Comparison of ENCODE assay signal across 13 cellular contexts in genomic region chr2:128746356-128746755, GRCh38.
A peak's percentile ranks its signal among the peaks of the same experiment; 100 is the strongest.
DNase-seq lines count a peak whose midpoint lies in the region; ATAC-seq, FAIRE-seq and TF ChIP-seq lines count a peak whose summit lies in the region.
"Had no signal": no experiment of that assay in that cellular context is flagged by ENCODE, and none has a peak within 500 bp of the region (broad histone marks: within the 10 kb centered on the region; RNA-seq: fewer than 3 reads in every experiment).

No MANE protein-coding gene starts in this region.

- no peaks in the 10 kb centered on the region for H3K27me3 ChIP-seq in bronchial epithelial cell (ENCODE audit: control insufficient read depth, insufficient read depth, low read length)
- H3K27me3 ChIP-seq in HepG2 (ENCODE audit: control insufficient read depth in 1 of 2, insufficient read depth in 2 of 2, low read length in 2 of 2): peaks cover 3 to 38% of the 10 kb centered on the region in 2 experiments; a peak in 3 of 5 replicates
- H3K27me3 ChIP-seq: tibial nerve had no signal

- TF ChIP-seq EP300 in HepG2 (IDR thresholded peaks at IDR 0.05; ENCODE audit: low read depth in 2 of 2, low read length in 2 of 2) (no peak), HepG2 (CRISPR knock-in tag; IDR thresholded peaks at IDR 0.05; ENCODE audit: borderline replicate concordance) (no peak)

- H3K4me2 ChIP-seq in HepG2 (ENCODE audit: low read depth, low read length): no peak overlapping the region

- no peaks in the 10 kb centered on the region for H3K36me3 Mint-ChIP-seq in natural killer cell treated with Interleukin-12 subunit alpha and Interleukin-12 subunit beta and Interleukin-15 and Interleukin-18, amount 100 ng/mL, for 72 hours
- no peaks in the 10 kb centered on the region for H3K36me3 Mint-ChIP-seq in natural killer cell
- no peaks in the 10 kb centered on the region for H3K36me3 Mint-ChIP-seq in activated naive CD8-positive, alpha-beta T cell treated with anti-CD3 and anti-CD28 coated beads, Interleukin-2, amount 50 U/mL, for 24 hours (ENCODE audit: low read depth)

- intact Hi-C loops in natural killer cell (cut with micrococcal nuclease): no loop called here
- intact Hi-C loops in HepG2 (cut with micrococcal nuclease; ENCODE audit: unreplicated experiment): no loop called here

- H3K4me1 Mint-ChIP-seq in natural killer cell treated with Interleukin-12 subunit alpha and Interleukin-12 subunit beta and Interleukin-15 and Interleukin-18, amount 100 ng/mL, for 72 hours (ENCODE audit: low read depth in 2 of 2): no peaks in the 10 kb centered on the region
- H3K4me1 Mint-ChIP-seq in natural killer cell: no peaks in the 10 kb centered on the region
- H3K4me1 Mint-ChIP-seq in activated naive CD8-positive, alpha-beta T cell treated with anti-CD3 and anti-CD28 coated beads, Interleukin-2, amount 50 U/mL, for 24 hours: no peaks in the 10 kb centered on the region

- peaks cover 10 to 25% of the 10 kb centered on the region in 2 donors for H3K27me3 Mint-ChIP-seq in natural killer cell treated with Interleukin-12 subunit alpha and Interleukin-12 subunit beta and Interleukin-15 and Interleukin-18, amount 100 ng/mL, for 72 hours
- H3K27me3 Mint-ChIP-seq in natural killer cell (ENCODE audit: low read depth in 2 of 2): peaks cover 8 to 19% of the 10 kb centered on the region in 2 donors
- H3K27me3 Mint-ChIP-seq in activated naive CD8-positive, alpha-beta T cell treated with anti-CD3 and anti-CD28 coated beads, Interleukin-2, amount 50 U/mL, for 24 hours: peaks cover 3% of the 10 kb centered on the region

- no peaks in the 10 kb centered on the region for H3K4me1 ChIP-seq in HepG2 (ENCODE audit: insufficient read depth, low read length)

- in situ Hi-C loops in HepG2 (cut with HindIII; ENCODE audit: extremely low pct_ligation_motif_present, low pct_unique_long_range_greater_than_20kb): loop anchor here (25.0 kb wide), 1 partner anchor 684 kb away; no protein-coding TSS in a partner anchor

- H3K4me3 Mint-ChIP-seq in natural killer cell treated with Interleukin-12 subunit alpha and Interleukin-12 subunit beta and Interleukin-15 and Interleukin-18, amount 100 ng/mL, for 72 hours: no peak overlapping the region
- H3K4me3 Mint-ChIP-seq in natural killer cell: no peak overlapping the region
- no peak overlapping the region for H3K4me3 Mint-ChIP-seq in activated naive CD8-positive, alpha-beta T cell treated with anti-CD3 and anti-CD28 coated beads, Interleukin-2, amount 50 U/mL, for 24 hours

- H3K27ac Mint-ChIP-seq in natural killer cell treated with Interleukin-12 subunit alpha and Interleukin-12 subunit beta and Interleukin-15 and Interleukin-18, amount 100 ng/mL, for 72 hours: no peak overlapping the region
- H3K27ac Mint-ChIP-seq in natural killer cell: no peak overlapping the region
- H3K27ac Mint-ChIP-seq in activated naive CD8-positive, alpha-beta T cell treated with anti-CD3 and anti-CD28 coated beads, Interleukin-2, amount 50 U/mL, for 24 hours: no peak overlapping the region

- H3K9me3 Mint-ChIP-seq in natural killer cell treated with Interleukin-12 subunit alpha and Interleukin-12 subunit beta and Interleukin-15 and Interleukin-18, amount 100 ng/mL, for 72 hours: no peaks in the 10 kb centered on the region
- H3K9me3 Mint-ChIP-seq in natural killer cell: no peaks in the 10 kb centered on the region
- no peaks in the 10 kb centered on the region for H3K9me3 Mint-ChIP-seq in activated naive CD8-positive, alpha-beta T cell treated with anti-CD3 and anti-CD28 coated beads, Interleukin-2, amount 50 U/mL, for 24 hours

- ATAC-seq in natural killer cell treated with Interleukin-12 subunit alpha and Interleukin-12 subunit beta and Interleukin-15 and Interleukin-18, amount 100 ng/mL, for 72 hours: peak; percentile 6 to 33
- ATAC-seq in natural killer cell: no peak
- ATAC-seq in HepG2: no peak
- ATAC-seq in activated naive CD8-positive, alpha-beta T cell treated with anti-CD3 and anti-CD28 coated beads, Interleukin-2, amount 50 U/mL, for 24 hours: no peak

- H2AFZ ChIP-seq in HepG2 (ENCODE audit: low read length): no peak overlapping the region

- CTCF ChIA-PET in HepG2 (lab: Yijun Ruan, JAX; ENCODE audit: low intra/inter-chr PET ratio, low total read pairs): no interaction called here

- no TSS peak for BruUV-seq in HepG2 (replicated peaks; lab: Mats Ljungman, UMichigan)

- no peak overlapping the region for H3K27ac ChIP-seq in HepG2 (ENCODE audit: extremely low read length, insufficient read depth, low read length)
- H3K27ac ChIP-seq: SK-N-MC, tibial nerve had no signal

- TF ChIP-seq POLR2A in HepG2 (IDR thresholded peaks at IDR 0.05; ENCODE audit: insufficient read depth in 1 of 2, low read depth in 2 of 2, low read length in 2 of 2): no peak

- no peak overlapping the region for H3K9ac ChIP-seq in HepG2 (ENCODE audit: insufficient read depth, low read depth, low read length)

- no peaks in the 10 kb centered on the region for H3K79me2 ChIP-seq in HepG2 (ENCODE audit: insufficient read depth, low read length)

- H3K36me3 ChIP-seq in bronchial epithelial cell (ENCODE audit: control insufficient read depth, insufficient read depth, low read length) (no peaks in the 10 kb centered on the region), HepG2 (replicated peaks in 1 of 2; ENCODE audit: control insufficient read depth in 1 of 2, insufficient read depth in 2 of 2, low read length in 2 of 2) (no peaks in the 10 kb centered on the region)
- H3K36me3 ChIP-seq: tibial nerve had no signal

- H3K4me3 ChIP-seq in bronchial epithelial cell (ENCODE audit: low read depth, low read length): no peak overlapping the region
- H3K4me3 ChIP-seq in HepG2 (replicated peaks in 1 of 3; ENCODE audit: insufficient read depth in 1 of 3, low read depth in 2 of 3, low read length in 3 of 3): no peak overlapping the region
- H3K4me3 ChIP-seq: SK-N-MC, tibial nerve had no signal

- POLR2A ChIA-PET in HepG2 (lab: Yijun Ruan, JAX): no interaction called here

- no peak for FAIRE-seq in bronchial epithelial cell (lab: Jason Lieb, UNC)
- FAIRE-seq in HepG2 (lab: Jason Lieb, UNC): no peak
- FAIRE-seq: endothelial cell of umbilical vein had no signal

- DNase-seq in natural killer cell treated with Interleukin-12 subunit alpha and Interleukin-12 subunit beta and Interleukin-15 and Interleukin-18, amount 100 ng/mL, for 72 hours (ENCODE audit: low spot score): no peak
- DNase-seq in natural killer cell: no peak
- DNase-seq in bronchial epithelial cell (ENCODE audit: low read depth): peak; percentile 87
- DNase-seq in HepG2 (ENCODE audit: low spot score): peak; percentile 21
- no peak for DNase-seq in activated naive CD8-positive, alpha-beta T cell treated with anti-CD3 and anti-CD28 coated beads, Interleukin-2, amount 50 U/mL, for 24 hours
- no peak for DNase-seq in effector CD4-positive, alpha-beta T cell
- DNase-seq in NCI-H2196 (lab: John Stamatoyannopoulos, UW; ENCODE audit: unreplicated experiment): no peak
- DNase-seq in T-helper 2 cell: no peak
- DNase-seq: activated T-cell treated with anti-CD3 and anti-CD28 coated beads, Interleukin-2, amount 50 U/mL, for 1 hour; NCI-H1105 treated with DMSO at 0.1 percent for 48 hours had no signal

- TF ChIP-seq RAD21 in HepG2 (CRISPR knock-in tag; IDR thresholded peaks at IDR 0.05): no peak

- H3K9me3 ChIP-seq in HepG2 (ENCODE audit: low read length): no peaks in the 10 kb centered on the region
- H3K9me3 ChIP-seq: tibial nerve had no signal

- 5% methylated on average over 5 of the region's 5 CpGs for WGBS in HepG2 (ENCODE audit: low lambda C conversion rate)

- H4K20me1 ChIP-seq in HepG2 (ENCODE audit: insufficient read depth, low read length): no peaks in the 10 kb centered on the region

- TF ChIP-seq CTCF in natural killer cell (IDR thresholded peaks at IDR 0.05): no peak
- TF ChIP-seq CTCF in bronchial epithelial cell (IDR thresholded peaks at IDR 0.05; ENCODE audit: insufficient read depth, low read length, severe bottlenecking): no peak
- TF ChIP-seq CTCF in HepG2 (CRISPR knock-in tag; IDR thresholded peaks at IDR 0.05): no peak

TF ChIP-seq in HepG2, 621 proteins besides CTCF, POLR2A, EP300 and RAD21:
- TF ChIP-seq ZNF670 (CRISPR knock-in tag; IDR thresholded peaks at IDR 0.05; ENCODE audit: borderline replicate concordance) (no peak), SP1 (IDR thresholded peaks at IDR 0.05) (no peak), SP1 (CRISPR knock-in tag; IDR thresholded peaks at IDR 0.05) (no peak), RARA (CRISPR knock-in tag; IDR thresholded peaks at IDR 0.05) (peak; percentile 74), ZBED4 (CRISPR knock-in tag; IDR thresholded peaks at IDR 0.05; ENCODE audit: borderline replicate concordance) (no peak), THAP11 (CRISPR knock-in tag; IDR thresholded peaks at IDR 0.05) (no peak)

Comparison
In these comparisons a context has a peak if more than half of its experiments do, and no peak if none do; other contexts are left out.
1. ATAC-seq: peak in natural killer cell treated with Interleukin-12 subunit alpha and Interleukin-12 subunit beta and Interleukin-15 and Interleukin-18, amount 100 ng/mL, for 72 hours (2 of 2); none in natural killer cell (0 of 3), HepG2 (single experiment) and activated naive CD8-positive, alpha-beta T cell treated with anti-CD3 and anti-CD28 coated beads, Interleukin-2, amount 50 U/mL, for 24 hours (single experiment).
2. DNase-seq: peak in bronchial epithelial cell (single experiment) and HepG2 (single experiment); none in natural killer cell treated with Interleukin-12 subunit alpha and Interleukin-12 subunit beta and Interleukin-15 and Interleukin-18, amount 100 ng/mL, for 72 hours (single experiment), natural killer cell (single experiment), activated naive CD8-positive, alpha-beta T cell treated with anti-CD3 and anti-CD28 coated beads, Interleukin-2, amount 50 U/mL, for 24 hours (single experiment), effector CD4-positive, alpha-beta T cell (single experiment), NCI-H2196 (single experiment) and T-helper 2 cell (0 of 5).